Comparison of ENCODE assay signal across 1 cellular context in genomic region chr6:149750136-149750609, GRCh38.
TF ChIP-seq lines count a peak whose summit lies in the region.

No MANE protein-coding gene starts in this region.

TF ChIP-seq in PFSK-1, 5 proteins besides CTCF, POLR2A, EP300 and RAD21:
- TF ChIP-seq REST (IDR thresholded peaks at IDR 0.05; ENCODE audit: insufficient read depth in 1 of 2, low read depth in 2 of 2, low read length in 2 of 2): peak; percentile 44 to 76; a peak in 2 of 4 replicates
- no peak for TF ChIP-seq FOXP2 (optimal IDR thresholded peaks at IDR 0.05; ENCODE audit: borderline replicate concordance, extremely low read depth, extremely low read length, insufficient read depth)
- TF ChIP-seq SIN3A (IDR thresholded peaks at IDR 0.05; ENCODE audit: borderline replicate concordance, insufficient read depth, low read length): peak; percentile 82; the same call in 1 of the 2 replicates
